ENCODE assay signal across 16 cellular contexts in the genomic region with DNA sequence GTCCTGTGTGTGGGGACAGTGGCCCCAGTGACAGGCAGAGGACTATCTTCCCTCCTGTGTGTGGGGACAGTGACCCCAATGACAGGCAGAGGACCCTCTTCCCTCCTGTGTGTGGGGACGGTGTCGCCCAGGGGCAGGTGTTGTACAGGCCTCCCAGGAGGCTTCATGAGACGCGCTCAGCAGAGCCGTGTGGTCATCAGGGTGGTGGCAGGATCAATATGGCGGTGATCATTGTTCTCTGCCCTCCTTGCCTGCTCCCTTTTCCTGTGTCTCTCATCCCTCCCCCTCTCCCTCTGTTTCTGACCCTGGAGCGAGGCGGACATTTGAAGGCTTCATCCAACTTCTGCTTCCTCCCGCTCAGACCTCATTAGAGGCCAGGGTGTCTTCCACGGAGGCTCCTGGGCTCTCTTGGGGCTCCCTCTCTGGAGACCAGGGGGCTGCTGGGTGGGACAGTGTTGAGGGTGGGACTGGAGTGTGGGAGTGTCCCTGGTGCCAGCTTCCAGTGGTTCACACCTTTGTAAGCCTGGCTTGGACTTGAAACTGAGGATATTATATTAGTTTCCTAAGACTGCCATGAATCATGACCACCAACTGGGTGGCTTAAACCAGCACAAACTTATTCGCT. TPM values are rescaled to one million over a fixed set of nuclear protein-coding genes. Genes with fewer than 3 reads are reported as not detected.
DNase-seq lines count a peak whose midpoint lies in the region; ATAC-seq and TF ChIP-seq lines count a peak whose summit lies in the region.
"Had no signal": no experiment of that assay in that cellular context is flagged by ENCODE, and none has a peak within 500 bp of the region (broad histone marks: within the 10 kb centered on the region; RNA-seq: fewer than 3 reads in every experiment).

No MANE protein-coding gene starts in this region.

- no peaks in the 10 kb centered on the region for H3K79me1 ChIP-seq in trophoblast cell (ENCODE audit: low read length)

- H3K36me3 Mint-ChIP-seq in endodermal cell (ENCODE audit: low read depth) (no peaks in the 10 kb centered on the region), natural killer cell (no peaks in the 10 kb centered on the region)
- H3K36me3 Mint-ChIP-seq in activated T-cell treated with anti-CD3 and anti-CD28 coated beads, Interleukin-2, amount 50 U/mL, for 72 hours (ENCODE audit: insufficient read depth in 2 of 2) = no peaks in the 10 kb centered on the region
- H3K36me3 Mint-ChIP-seq: CD4-positive, alpha-beta memory T cell had no signal

- no peak for ATAC-seq in RWPE2 (ENCODE audit: low read depth)
- no peak for ATAC-seq in natural killer cell
- no peak for ATAC-seq in activated T-cell treated with anti-CD3 and anti-CD28 coated beads, Interleukin-2, amount 50 U/mL, for 72 hours (replicated peaks in 1 of 2)
- ATAC-seq: GM12878 had no signal

- H2BK12ac ChIP-seq in trophoblast cell (ENCODE audit: low read length) = no peak overlapping the region

- no peak for TF ChIP-seq EP300 in suprapubic skin (IDR thresholded peaks at IDR 0.05)

- H3K4me3 ChIP-seq in RWPE2 (ENCODE audit: severe bottlenecking) (no peak overlapping the region), endodermal cell (ENCODE audit: low read length) (no peak overlapping the region), trophoblast cell (ENCODE audit: low read depth, low read length) (no peak overlapping the region), suprapubic skin (no peak overlapping the region)
- H3K4me3 ChIP-seq: GM12878 had no signal

- DNase-seq in RWPE2 (ENCODE audit: low spot score) (peak; percentile 15), endodermal cell (peak; percentile 35), trophoblast cell (no peak), suprapubic skin (ENCODE audit: low spot score in 2 of 2) (peak; percentile 41 to 43), natural killer cell (no peak), foreskin melanocyte (no peak)
- DNase-seq in activated T-cell treated with anti-CD3 and anti-CD28 coated beads, Interleukin-2, amount 50 U/mL, for 72 hours = no peak
- DNase-seq: BE2C; CD4-positive, alpha-beta memory T cell; DMS79; HCEC 1CT; HFFc6 had no signal

- H3K27ac Mint-ChIP-seq in endodermal cell (no peak overlapping the region), natural killer cell (no peak overlapping the region)
- H3K27ac Mint-ChIP-seq in activated T-cell treated with anti-CD3 and anti-CD28 coated beads, Interleukin-2, amount 50 U/mL, for 72 hours = no peak overlapping the region
- H3K27ac Mint-ChIP-seq: HFFc6 had no signal

- no peaks in the 10 kb centered on the region for H3K4me1 Mint-ChIP-seq in endodermal cell
- H3K4me1 Mint-ChIP-seq in natural killer cell = peaks cover 0 to 15% of the 10 kb centered on the region in 2 donors
- H3K4me1 Mint-ChIP-seq in activated T-cell treated with anti-CD3 and anti-CD28 coated beads, Interleukin-2, amount 50 U/mL, for 72 hours (ENCODE audit: low read depth) = no peaks in the 10 kb centered on the region
- H3K4me1 Mint-ChIP-seq: CD4-positive, alpha-beta memory T cell had no signal

- H3K79me2 ChIP-seq in trophoblast cell (ENCODE audit: control insufficient read depth, insufficient read depth, low read length, poor library complexity) = no peaks in the 10 kb centered on the region

- intact Hi-C loops in natural killer cell (cut with micrococcal nuclease) = no loop called here

- H3K27ac ChIP-seq in RWPE2 (ENCODE audit: poor library complexity, severe bottlenecking) = no peak overlapping the region
- no peak overlapping the region for H3K27ac ChIP-seq in endodermal cell (ENCODE audit: low read depth, low read length)
- no peak overlapping the region for H3K27ac ChIP-seq in trophoblast cell (ENCODE audit: low read depth, low read length)
- no peak overlapping the region for H3K27ac ChIP-seq in suprapubic skin
- H3K27ac ChIP-seq: C4-2B, HL-60 had no signal

- H3K9me3 ChIP-seq in RWPE2 (ENCODE audit: severe bottlenecking) (no peaks in the 10 kb centered on the region), endodermal cell (ENCODE audit: control insufficient read depth, low read length) (no peaks in the 10 kb centered on the region), trophoblast cell (ENCODE audit: insufficient read depth, low read depth, low read length) (peaks cover 3% of the 10 kb centered on the region), suprapubic skin (no peaks in the 10 kb centered on the region)
- H3K9me3 ChIP-seq: BE2C had no signal

- TF ChIP-seq POLR2A in suprapubic skin (IDR thresholded peaks at IDR 0.05) = no peak

- H4K91ac ChIP-seq in trophoblast cell (ENCODE audit: low read depth, low read length) = no peak overlapping the region

- no peak overlapping the region for H3K23ac ChIP-seq in trophoblast cell (ENCODE audit: low read length)

- H3K4me1 ChIP-seq in RWPE2 (ENCODE audit: insufficient read depth, poor library complexity, severe bottlenecking) = no peaks in the 10 kb centered on the region
- H3K4me1 ChIP-seq in endodermal cell (ENCODE audit: control insufficient read depth, insufficient read depth, low read length) = no peaks in the 10 kb centered on the region
- peaks cover 2 to 7% of the 10 kb centered on the region in 2 experiments for H3K4me1 ChIP-seq in trophoblast cell (ENCODE audit: control insufficient read depth in 1 of 2, insufficient read depth in 2 of 2, low read length in 2 of 2)
- H3K4me1 ChIP-seq in suprapubic skin = peaks cover 7% of the 10 kb centered on the region
- H3K4me1 ChIP-seq: BE2C had no signal

- no peaks in the 10 kb centered on the region for H3K27me3 ChIP-seq in RWPE2 (ENCODE audit: insufficient read depth, poor library complexity, severe bottlenecking)
- no peaks in the 10 kb centered on the region for H3K27me3 ChIP-seq in endodermal cell (ENCODE audit: control insufficient read depth, insufficient read depth, low read length, poor library complexity, severe bottlenecking)
- H3K27me3 ChIP-seq in trophoblast cell (ENCODE audit: insufficient read depth, low read length) = no peaks in the 10 kb centered on the region
- no peaks in the 10 kb centered on the region for H3K27me3 ChIP-seq in suprapubic skin

- peak overlapping the region; percentile 25 for H2AK5ac ChIP-seq in trophoblast cell (ENCODE audit: low read length)

- H3K27me3 Mint-ChIP-seq in endodermal cell (ENCODE audit: insufficient read depth) (peaks cover 18% of the 10 kb centered on the region), natural killer cell (ENCODE audit: low read depth in 2 of 2) (peaks cover 0 to 14% of the 10 kb centered on the region in 2 donors)
- H3K27me3 Mint-ChIP-seq in activated T-cell treated with anti-CD3 and anti-CD28 coated beads, Interleukin-2, amount 50 U/mL, for 72 hours (ENCODE audit: low read depth) = peaks cover 5% of the 10 kb centered on the region

- H3K18ac ChIP-seq in trophoblast cell (ENCODE audit: low read length) = no peak overlapping the region

- TF ChIP-seq CTCF in RWPE2 (IDR thresholded peaks at IDR 0.05; ENCODE audit: poor library complexity, severe bottlenecking) (no peak), endodermal cell (conservative IDR thresholded peaks at IDR 0.05) (no peak), suprapubic skin (IDR thresholded peaks at IDR 0.05) (no peak), natural killer cell (IDR thresholded peaks at IDR 0.05) (no peak)

- H4K12ac ChIP-seq in trophoblast cell (ENCODE audit: low read depth, low read length) = no peak overlapping the region

- H3K9me3 Mint-ChIP-seq in endodermal cell (no peaks in the 10 kb centered on the region), natural killer cell (no peaks in the 10 kb centered on the region)
- H3K9me3 Mint-ChIP-seq in activated T-cell treated with anti-CD3 and anti-CD28 coated beads, Interleukin-2, amount 50 U/mL, for 72 hours = no peaks in the 10 kb centered on the region
- H3K9me3 Mint-ChIP-seq: HFFc6 had no signal

- no peak overlapping the region for H3K4ac ChIP-seq in trophoblast cell (ENCODE audit: low read depth, low read length)

- WGBS in endodermal cell (ENCODE audit: insufficient coverage in 1 of 2, insufficient read length in 1 of 2), 2 experiments = 83 to 86% methylated on average over 7 to 11 of the region's 11 CpGs
- WGBS in trophoblast cell (ENCODE audit: extremely low coverage, insufficient coverage, insufficient read length) = no CpG with 5 or more reads among the region's 11 CpGs
- over 99% methylated on average over 9 of the region's 11 CpGs for WGBS in suprapubic skin

- H4K8ac ChIP-seq in trophoblast cell (ENCODE audit: low read depth, low read length) = no peak overlapping the region

- H2BK120ac ChIP-seq in trophoblast cell (ENCODE audit: insufficient read depth, low read length, poor library complexity) = no peak overlapping the region

- H3K36me3 ChIP-seq in RWPE2 (ENCODE audit: low read depth) = no peaks in the 10 kb centered on the region
- H3K36me3 ChIP-seq in endodermal cell (ENCODE audit: control insufficient read depth, insufficient read depth, low read length) = no peaks in the 10 kb centered on the region
- no peaks in the 10 kb centered on the region for H3K36me3 ChIP-seq in trophoblast cell (ENCODE audit: control insufficient read depth in 1 of 2, insufficient read depth in 2 of 2, low read length in 2 of 2)
- no peaks in the 10 kb centered on the region for H3K36me3 ChIP-seq in suprapubic skin
- H3K36me3 ChIP-seq: BE2C had no signal

- H2BK5ac ChIP-seq in trophoblast cell (ENCODE audit: low read depth, low read length, poor library complexity) = no peak overlapping the region

- no peak overlapping the region for H3K9ac ChIP-seq in endodermal cell (ENCODE audit: extremely low read depth, low read length, poor library complexity, severe bottlenecking)
- no peak overlapping the region for H3K9ac ChIP-seq in trophoblast cell (ENCODE audit: low read length)

- no peak overlapping the region for H3K4me2 ChIP-seq in trophoblast cell (ENCODE audit: low read length)

- H3K14ac ChIP-seq in trophoblast cell (ENCODE audit: low read length) = no peak overlapping the region

- H3K4me3 Mint-ChIP-seq in endodermal cell = no peak overlapping the region
- no peak overlapping the region for H3K4me3 Mint-ChIP-seq in natural killer cell
- H3K4me3 Mint-ChIP-seq in activated T-cell treated with anti-CD3 and anti-CD28 coated beads, Interleukin-2, amount 50 U/mL, for 72 hours = no peak overlapping the region
- H3K4me3 Mint-ChIP-seq: CD4-positive, alpha-beta memory T cell; HFFc6 had no signal

- H2AFZ ChIP-seq in trophoblast cell (ENCODE audit: insufficient read depth, low read length, poor library complexity) = no peak overlapping the region

RNA-seq across cellular contexts. Expression of a gene that starts 59.5 kb away (rescaled TPM):
- total RNA-seq in endodermal cell = 100 to 1,000 TPM in 1 of 2 donors, 10 to 100 TPM in 1; 76.9 to 110 TPM
- polyA plus RNA-seq in endodermal cell (2013, experiment 1 of 2) = 53.8 TPM
- 66.2 TPM for polyA plus RNA-seq in endodermal cell (2013, experiment 2 of 2)
- 301 and 313 TPM in 2 replicates for polyA plus RNA-seq in trophoblast cell (2013)
- 10 to 100 TPM; 15.8 to 51.5 (median 34.9) TPM for total RNA-seq in suprapubic skin
- total RNA-seq in natural killer cell = 1 to 10 TPM; 4.4 to 5.5 (median 4.6) TPM
- 1 to 10 TPM in 1 of 2 donors, under 1 TPM in 1; 0.83 to 1.0 TPM for total RNA-seq in activated T-cell treated with anti-CD3 and anti-CD28 coated beads, Interleukin-2, amount 50 U/mL, for 72 hours
- total RNA-seq: G401 had no signal

Comparison
In these comparisons a context has a peak if more than half of its experiments do, and no peak if none do; other contexts are left out.
1. DNase-seq: peak in RWPE2 (single experiment), endodermal cell (single experiment) and suprapubic skin (2 of 2); none in trophoblast cell (0 of 2), natural killer cell (single experiment), foreskin melanocyte (single experiment) and activated T-cell treated with anti-CD3 and anti-CD28 coated beads, Interleukin-2, amount 50 U/mL, for 72 hours (0 of 2).